In the genomic region with DNA sequence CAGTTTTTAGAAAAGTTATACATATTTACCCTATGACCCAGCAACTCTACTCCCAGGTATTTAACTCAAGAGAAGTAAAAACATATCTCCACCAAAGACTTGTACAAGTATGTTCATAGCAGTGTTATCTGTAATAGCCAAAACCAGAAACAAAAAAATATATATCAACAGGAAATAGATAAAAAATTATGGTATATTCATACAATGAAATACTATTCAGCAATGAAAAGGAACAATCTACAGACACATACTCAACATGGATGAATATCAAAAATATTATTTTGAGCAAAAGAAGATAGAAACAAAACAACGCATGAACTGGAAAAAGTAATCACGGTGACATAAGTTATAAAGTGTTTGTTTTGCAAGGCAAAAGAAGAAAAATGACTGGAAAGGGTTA, we compare ENCODE assay signal across 2 cellular contexts.
TF ChIP-seq lines count a peak whose summit lies in the region.

No MANE protein-coding gene starts in this region.

TF ChIP-seq in SK-N-SH treated with all-trans-retinoic acid at 6 μM for 48 hours, 23 proteins besides CTCF, POLR2A, EP300 and RAD21 (continued from another document):
- TF ChIP-seq, protein P1, sequence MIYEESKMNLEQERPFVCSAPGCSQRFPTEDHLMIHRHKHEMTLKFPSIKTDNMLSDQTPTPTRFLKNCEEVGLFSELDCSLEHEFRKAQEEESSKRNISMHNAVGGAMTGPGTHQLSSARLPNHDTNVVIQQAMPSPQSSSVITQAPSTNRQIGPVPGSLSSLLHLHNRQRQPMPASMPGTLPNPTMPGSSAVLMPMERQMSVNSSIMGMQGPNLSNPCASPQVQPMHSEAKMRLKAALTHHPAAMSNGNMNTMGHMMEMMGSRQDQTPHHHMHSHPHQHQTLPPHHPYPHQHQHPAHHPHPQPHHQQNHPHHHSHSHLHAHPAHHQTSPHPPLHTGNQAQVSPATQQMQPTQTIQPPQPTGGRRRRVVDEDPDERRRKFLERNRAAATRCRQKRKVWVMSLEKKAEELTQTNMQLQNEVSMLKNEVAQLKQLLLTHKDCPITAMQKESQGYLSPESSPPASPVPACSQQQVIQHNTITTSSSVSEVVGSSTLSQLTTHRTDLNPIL (CRISPR knock-in tag; IDR thresholded peaks at IDR 0.05; ENCODE audit: low read depth) = no peak

TF ChIP-seq in SK-N-SH, 30 proteins besides CTCF, POLR2A, EP300 and RAD21 (continued from another document):
- TF ChIP-seq, protein P2, sequence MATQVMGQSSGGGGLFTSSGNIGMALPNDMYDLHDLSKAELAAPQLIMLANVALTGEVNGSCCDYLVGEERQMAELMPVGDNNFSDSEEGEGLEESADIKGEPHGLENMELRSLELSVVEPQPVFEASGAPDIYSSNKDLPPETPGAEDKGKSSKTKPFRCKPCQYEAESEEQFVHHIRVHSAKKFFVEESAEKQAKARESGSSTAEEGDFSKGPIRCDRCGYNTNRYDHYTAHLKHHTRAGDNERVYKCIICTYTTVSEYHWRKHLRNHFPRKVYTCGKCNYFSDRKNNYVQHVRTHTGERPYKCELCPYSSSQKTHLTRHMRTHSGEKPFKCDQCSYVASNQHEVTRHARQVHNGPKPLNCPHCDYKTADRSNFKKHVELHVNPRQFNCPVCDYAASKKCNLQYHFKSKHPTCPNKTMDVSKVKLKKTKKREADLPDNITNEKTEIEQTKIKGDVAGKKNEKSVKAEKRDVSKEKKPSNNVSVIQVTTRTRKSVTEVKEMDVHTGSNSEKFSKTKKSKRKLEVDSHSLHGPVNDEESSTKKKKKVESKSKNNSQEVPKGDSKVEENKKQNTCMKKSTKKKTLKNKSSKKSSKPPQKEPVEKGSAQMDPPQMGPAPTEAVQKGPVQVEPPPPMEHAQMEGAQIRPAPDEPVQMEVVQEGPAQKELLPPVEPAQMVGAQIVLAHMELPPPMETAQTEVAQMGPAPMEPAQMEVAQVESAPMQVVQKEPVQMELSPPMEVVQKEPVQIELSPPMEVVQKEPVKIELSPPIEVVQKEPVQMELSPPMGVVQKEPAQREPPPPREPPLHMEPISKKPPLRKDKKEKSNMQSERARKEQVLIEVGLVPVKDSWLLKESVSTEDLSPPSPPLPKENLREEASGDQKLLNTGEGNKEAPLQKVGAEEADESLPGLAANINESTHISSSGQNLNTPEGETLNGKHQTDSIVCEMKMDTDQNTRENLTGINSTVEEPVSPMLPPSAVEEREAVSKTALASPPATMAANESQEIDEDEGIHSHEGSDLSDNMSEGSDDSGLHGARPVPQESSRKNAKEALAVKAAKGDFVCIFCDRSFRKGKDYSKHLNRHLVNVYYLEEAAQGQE (IDR thresholded peaks at IDR 0.05; ENCODE audit: low read depth, low read length) = no peak
- TF ChIP-seq, protein P3, sequence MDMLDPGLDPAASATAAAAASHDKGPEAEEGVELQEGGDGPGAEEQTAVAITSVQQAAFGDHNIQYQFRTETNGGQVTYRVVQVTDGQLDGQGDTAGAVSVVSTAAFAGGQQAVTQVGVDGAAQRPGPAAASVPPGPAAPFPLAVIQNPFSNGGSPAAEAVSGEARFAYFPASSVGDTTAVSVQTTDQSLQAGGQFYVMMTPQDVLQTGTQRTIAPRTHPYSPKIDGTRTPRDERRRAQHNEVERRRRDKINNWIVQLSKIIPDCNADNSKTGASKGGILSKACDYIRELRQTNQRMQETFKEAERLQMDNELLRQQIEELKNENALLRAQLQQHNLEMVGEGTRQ (IDR thresholded peaks at IDR 0.05; ENCODE audit: borderline replicate concordance, low read depth, low read length) = no peak
- TF ChIP-seq RFX5 (IDR thresholded peaks at IDR 0.05; ENCODE audit: low read length) = no peak
- TF ChIP-seq FOSL2 (IDR thresholded peaks at IDR 0.05; ENCODE audit: borderline replicate concordance, low read depth) = no peak
- TF ChIP-seq EZH2phosphoT487 (IDR thresholded peaks at IDR 0.05; ENCODE audit: borderline replicate concordance, low read depth) = no peak
- TF ChIP-seq, protein P4, sequence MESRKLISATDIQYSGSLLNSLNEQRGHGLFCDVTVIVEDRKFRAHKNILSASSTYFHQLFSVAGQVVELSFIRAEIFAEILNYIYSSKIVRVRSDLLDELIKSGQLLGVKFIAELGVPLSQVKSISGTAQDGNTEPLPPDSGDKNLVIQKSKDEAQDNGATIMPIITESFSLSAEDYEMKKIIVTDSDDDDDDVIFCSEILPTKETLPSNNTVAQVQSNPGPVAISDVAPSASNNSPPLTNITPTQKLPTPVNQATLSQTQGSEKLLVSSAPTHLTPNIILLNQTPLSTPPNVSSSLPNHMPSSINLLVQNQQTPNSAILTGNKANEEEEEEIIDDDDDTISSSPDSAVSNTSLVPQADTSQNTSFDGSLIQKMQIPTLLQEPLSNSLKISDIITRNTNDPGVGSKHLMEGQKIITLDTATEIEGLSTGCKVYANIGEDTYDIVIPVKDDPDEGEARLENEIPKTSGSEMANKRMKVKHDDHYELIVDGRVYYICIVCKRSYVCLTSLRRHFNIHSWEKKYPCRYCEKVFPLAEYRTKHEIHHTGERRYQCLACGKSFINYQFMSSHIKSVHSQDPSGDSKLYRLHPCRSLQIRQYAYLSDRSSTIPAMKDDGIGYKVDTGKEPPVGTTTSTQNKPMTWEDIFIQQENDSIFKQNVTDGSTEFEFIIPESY (IDR thresholded peaks at IDR 0.05; ENCODE audit: borderline replicate concordance, low read depth) = no peak
- TF ChIP-seq, protein P5, sequence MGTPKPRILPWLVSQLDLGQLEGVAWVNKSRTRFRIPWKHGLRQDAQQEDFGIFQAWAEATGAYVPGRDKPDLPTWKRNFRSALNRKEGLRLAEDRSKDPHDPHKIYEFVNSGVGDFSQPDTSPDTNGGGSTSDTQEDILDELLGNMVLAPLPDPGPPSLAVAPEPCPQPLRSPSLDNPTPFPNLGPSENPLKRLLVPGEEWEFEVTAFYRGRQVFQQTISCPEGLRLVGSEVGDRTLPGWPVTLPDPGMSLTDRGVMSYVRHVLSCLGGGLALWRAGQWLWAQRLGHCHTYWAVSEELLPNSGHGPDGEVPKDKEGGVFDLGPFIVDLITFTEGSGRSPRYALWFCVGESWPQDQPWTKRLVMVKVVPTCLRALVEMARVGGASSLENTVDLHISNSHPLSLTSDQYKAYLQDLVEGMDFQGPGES (IDR thresholded peaks at IDR 0.05; ENCODE audit: low read depth, low read length) = no peak
- no peak for TF ChIP-seq RXRA (IDR thresholded peaks at IDR 0.05; ENCODE audit: borderline replicate concordance, low read depth)
- no peak for TF ChIP-seq SIN3A (IDR thresholded peaks at IDR 0.05; ENCODE audit: borderline replicate concordance, low read depth, low read length)
- no peak for TF ChIP-seq SMC3 (IDR thresholded peaks at IDR 0.05; ENCODE audit: low read depth, low read length)
- TF ChIP-seq, protein P6, sequence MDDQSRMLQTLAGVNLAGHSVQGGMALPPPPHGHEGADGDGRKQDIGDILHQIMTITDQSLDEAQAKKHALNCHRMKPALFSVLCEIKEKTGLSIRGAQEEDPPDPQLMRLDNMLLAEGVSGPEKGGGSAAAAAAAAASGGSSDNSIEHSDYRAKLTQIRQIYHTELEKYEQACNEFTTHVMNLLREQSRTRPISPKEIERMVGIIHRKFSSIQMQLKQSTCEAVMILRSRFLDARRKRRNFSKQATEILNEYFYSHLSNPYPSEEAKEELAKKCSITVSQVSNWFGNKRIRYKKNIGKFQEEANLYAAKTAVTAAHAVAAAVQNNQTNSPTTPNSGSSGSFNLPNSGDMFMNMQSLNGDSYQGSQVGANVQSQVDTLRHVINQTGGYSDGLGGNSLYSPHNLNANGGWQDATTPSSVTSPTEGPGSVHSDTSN (IDR thresholded peaks at IDR 0.05) = no peak
- TF ChIP-seq ELF1 (IDR thresholded peaks at IDR 0.05) = no peak
- no peak for TF ChIP-seq POLR2AphosphoS5 (IDR thresholded peaks at IDR 0.05; ENCODE audit: low read depth, low read length)
TF ChIP-seq in SK-N-SH: peak in this region for 0.
